6 cellular contexts compared by ENCODE assay signal in the genomic region with DNA sequence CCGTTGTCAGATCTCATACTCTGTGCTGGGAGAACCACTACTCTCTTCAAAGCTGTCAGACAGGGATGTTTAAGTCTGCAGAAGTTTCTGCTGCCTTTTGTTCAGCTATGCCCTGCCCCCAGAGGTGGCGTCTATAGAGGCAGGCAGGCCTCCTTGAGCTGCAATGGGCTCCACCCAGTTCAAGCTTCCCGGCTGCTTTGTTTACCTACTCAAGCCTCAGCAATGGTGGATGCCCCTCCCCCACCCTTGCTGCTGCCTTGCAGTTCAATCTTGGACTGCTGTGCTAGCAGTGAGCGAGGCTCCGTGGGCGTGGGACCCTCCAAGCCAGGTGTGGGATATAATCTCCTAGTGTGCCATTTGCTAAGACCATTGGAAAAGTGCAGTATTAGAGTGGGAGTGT. TPM values are rescaled to one million over a fixed set of nuclear protein-coding genes. Genes with fewer than 3 reads are reported as not detected.
"Had no signal": no experiment of that assay in that cellular context is flagged by ENCODE, and none has a peak within 500 bp of the region (broad histone marks: within the 10 kb centered on the region; RNA-seq: fewer than 3 reads in every experiment).

No MANE protein-coding gene starts in this region.

RNA-seq across cellular contexts. Expression of a gene that starts 32.2 kb away (rescaled TPM):
- total RNA-seq: HT-29, M059J, OCI-LY7, PC-3, Peyer's patch, RPMI7951 had no signal
